Comparison of ENCODE assay signal across 1 cellular context in the genomic region with DNA sequence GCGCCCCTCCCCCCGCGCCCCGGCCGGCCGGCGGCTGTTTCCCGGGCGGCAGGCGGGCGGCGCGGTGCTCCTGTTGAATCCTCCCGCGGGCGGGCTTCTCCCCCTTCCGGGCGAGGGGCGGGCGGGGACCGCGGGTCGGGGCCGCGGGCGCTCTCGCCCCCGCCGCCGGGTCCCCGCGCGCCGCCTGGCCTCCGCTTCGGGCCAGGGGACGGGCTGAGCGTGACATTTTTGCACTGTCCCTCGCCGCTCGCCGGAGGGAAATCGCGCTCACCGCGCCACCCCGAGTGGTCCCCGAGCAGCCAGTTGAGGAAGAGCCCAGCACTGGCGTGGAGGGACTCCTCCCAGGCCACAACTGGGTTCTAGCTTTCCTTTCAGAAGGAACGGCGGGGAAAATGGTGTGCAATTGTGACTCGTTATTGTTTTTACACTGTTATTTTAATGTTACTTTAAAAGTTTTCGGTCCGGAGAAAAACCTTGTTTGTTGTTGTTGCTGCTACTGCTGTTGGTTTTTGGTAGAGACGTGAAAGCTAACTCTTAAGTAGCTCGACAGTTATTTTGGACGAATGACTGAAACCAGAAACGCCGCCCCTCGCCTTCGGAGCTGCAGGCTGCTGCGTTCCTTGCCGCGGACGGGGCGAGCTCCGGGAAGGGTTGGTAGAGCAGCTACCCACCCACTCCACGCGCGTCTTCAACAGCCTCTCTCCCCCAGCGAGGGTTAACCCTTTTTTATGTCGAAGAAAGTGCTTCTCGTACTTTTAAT.
TF ChIP-seq lines count a peak whose summit lies in the region.

No MANE protein-coding gene starts in this region.

TF ChIP-seq in H1, 55 proteins besides CTCF, POLR2A, EP300 and RAD21:
- TF ChIP-seq, protein P1, sequence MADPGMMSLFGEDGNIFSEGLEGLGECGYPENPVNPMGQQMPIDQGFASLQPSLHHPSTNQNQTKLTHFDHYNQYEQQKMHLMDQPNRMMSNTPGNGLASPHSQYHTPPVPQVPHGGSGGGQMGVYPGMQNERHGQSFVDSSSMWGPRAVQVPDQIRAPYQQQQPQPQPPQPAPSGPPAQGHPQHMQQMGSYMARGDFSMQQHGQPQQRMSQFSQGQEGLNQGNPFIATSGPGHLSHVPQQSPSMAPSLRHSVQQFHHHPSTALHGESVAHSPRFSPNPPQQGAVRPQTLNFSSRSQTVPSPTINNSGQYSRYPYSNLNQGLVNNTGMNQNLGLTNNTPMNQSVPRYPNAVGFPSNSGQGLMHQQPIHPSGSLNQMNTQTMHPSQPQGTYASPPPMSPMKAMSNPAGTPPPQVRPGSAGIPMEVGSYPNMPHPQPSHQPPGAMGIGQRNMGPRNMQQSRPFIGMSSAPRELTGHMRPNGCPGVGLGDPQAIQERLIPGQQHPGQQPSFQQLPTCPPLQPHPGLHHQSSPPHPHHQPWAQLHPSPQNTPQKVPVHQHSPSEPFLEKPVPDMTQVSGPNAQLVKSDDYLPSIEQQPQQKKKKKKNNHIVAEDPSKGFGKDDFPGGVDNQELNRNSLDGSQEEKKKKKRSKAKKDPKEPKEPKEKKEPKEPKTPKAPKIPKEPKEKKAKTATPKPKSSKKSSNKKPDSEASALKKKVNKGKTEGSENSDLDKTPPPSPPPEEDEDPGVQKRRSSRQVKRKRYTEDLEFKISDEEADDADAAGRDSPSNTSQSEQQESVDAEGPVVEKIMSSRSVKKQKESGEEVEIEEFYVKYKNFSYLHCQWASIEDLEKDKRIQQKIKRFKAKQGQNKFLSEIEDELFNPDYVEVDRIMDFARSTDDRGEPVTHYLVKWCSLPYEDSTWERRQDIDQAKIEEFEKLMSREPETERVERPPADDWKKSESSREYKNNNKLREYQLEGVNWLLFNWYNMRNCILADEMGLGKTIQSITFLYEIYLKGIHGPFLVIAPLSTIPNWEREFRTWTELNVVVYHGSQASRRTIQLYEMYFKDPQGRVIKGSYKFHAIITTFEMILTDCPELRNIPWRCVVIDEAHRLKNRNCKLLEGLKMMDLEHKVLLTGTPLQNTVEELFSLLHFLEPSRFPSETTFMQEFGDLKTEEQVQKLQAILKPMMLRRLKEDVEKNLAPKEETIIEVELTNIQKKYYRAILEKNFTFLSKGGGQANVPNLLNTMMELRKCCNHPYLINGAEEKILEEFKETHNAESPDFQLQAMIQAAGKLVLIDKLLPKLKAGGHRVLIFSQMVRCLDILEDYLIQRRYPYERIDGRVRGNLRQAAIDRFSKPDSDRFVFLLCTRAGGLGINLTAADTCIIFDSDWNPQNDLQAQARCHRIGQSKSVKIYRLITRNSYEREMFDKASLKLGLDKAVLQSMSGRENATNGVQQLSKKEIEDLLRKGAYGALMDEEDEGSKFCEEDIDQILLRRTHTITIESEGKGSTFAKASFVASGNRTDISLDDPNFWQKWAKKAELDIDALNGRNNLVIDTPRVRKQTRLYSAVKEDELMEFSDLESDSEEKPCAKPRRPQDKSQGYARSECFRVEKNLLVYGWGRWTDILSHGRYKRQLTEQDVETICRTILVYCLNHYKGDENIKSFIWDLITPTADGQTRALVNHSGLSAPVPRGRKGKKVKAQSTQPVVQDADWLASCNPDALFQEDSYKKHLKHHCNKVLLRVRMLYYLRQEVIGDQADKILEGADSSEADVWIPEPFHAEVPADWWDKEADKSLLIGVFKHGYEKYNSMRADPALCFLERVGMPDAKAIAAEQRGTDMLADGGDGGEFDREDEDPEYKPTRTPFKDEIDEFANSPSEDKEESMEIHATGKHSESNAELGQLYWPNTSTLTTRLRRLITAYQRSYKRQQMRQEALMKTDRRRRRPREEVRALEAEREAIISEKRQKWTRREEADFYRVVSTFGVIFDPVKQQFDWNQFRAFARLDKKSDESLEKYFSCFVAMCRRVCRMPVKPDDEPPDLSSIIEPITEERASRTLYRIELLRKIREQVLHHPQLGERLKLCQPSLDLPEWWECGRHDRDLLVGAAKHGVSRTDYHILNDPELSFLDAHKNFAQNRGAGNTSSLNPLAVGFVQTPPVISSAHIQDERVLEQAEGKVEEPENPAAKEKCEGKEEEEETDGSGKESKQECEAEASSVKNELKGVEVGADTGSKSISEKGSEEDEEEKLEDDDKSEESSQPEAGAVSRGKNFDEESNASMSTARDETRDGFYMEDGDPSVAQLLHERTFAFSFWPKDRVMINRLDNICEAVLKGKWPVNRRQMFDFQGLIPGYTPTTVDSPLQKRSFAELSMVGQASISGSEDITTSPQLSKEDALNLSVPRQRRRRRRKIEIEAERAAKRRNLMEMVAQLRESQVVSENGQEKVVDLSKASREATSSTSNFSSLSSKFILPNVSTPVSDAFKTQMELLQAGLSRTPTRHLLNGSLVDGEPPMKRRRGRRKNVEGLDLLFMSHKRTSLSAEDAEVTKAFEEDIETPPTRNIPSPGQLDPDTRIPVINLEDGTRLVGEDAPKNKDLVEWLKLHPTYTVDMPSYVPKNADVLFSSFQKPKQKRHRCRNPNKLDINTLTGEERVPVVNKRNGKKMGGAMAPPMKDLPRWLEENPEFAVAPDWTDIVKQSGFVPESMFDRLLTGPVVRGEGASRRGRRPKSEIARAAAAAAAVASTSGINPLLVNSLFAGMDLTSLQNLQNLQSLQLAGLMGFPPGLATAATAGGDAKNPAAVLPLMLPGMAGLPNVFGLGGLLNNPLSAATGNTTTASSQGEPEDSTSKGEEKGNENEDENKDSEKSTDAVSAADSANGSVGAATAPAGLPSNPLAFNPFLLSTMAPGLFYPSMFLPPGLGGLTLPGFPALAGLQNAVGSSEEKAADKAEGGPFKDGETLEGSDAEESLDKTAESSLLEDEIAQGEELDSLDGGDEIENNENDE (IDR thresholded peaks at IDR 0.05; ENCODE audit: insufficient replicate concordance, low read length): no peak
- TF ChIP-seq HDAC2 (IDR thresholded peaks at IDR 0.05; ENCODE audit: borderline replicate concordance in 1 of 2, low read depth in 2 of 2, low read length in 2 of 2) (0 out of 4 replicates have a peak, but pooled peaks of 1 of the 2 experiments have one; percentile 7), ASH2L (IDR thresholded peaks at IDR 0.05; ENCODE audit: low read length) (peak; percentile 78), SIX5 (IDR thresholded peaks at IDR 0.05; ENCODE audit: low read depth, low read length) (no peak), RBBP5 (IDR thresholded peaks at IDR 0.05; ENCODE audit: borderline replicate concordance, low read depth, low read length) (peak; percentile 40; the same call in 1 of the 2 replicates), SAP30 (IDR thresholded peaks at IDR 0.05; ENCODE audit: insufficient read depth, insufficient replicate concordance, low read length) (peak; percentile 81), KDM4A (IDR thresholded peaks at IDR 0.05; ENCODE audit: low read depth, low read length, severe bottlenecking) (peak; percentile 32), TAF1 (IDR thresholded peaks at IDR 0.05; ENCODE audit: low read depth, low read length) (peak; percentile 44; the same call in 1 of the 2 replicates), ZNF274 (IDR thresholded peaks at IDR 0.05; ENCODE audit: borderline replicate concordance, extremely low read depth, low read length) (no peak), SP1 (IDR thresholded peaks at IDR 0.05; ENCODE audit: low read depth, low read length) (no peak), PHF8 (conservative IDR thresholded peaks at IDR 0.05; ENCODE audit: low read depth, low read length) (peak; percentile 37; the same call in 1 of the 2 replicates)
